Comparison of ENCODE assay signal across 12 cellular contexts in genomic region chr4:147480502-147480890, GRCh38. TPM values are rescaled to one million over a fixed set of nuclear protein-coding genes. Genes with fewer than 3 reads are reported as not detected.
DNase-seq lines count a peak whose midpoint lies in the region; ATAC-seq and TF ChIP-seq lines count a peak whose summit lies in the region.
"Had no signal": no experiment of that assay in that cellular context is flagged by ENCODE, and none has a peak within 500 bp of the region (broad histone marks: within the 10 kb centered on the region; RNA-seq: fewer than 3 reads in every experiment).

No MANE protein-coding gene starts in this region.

- no peak for TF ChIP-seq CTCF in chondrocyte (IDR thresholded peaks at IDR 0.05)

- H3K27ac Mint-ChIP-seq in chondrocyte (ENCODE audit: unreplicated experiment) = peak overlapping the region; percentile 94
- H3K27ac Mint-ChIP-seq: activated CD8-positive, alpha-beta memory T cell treated with anti-CD3 and anti-CD28 coated beads, Interleukin-2, amount 10 ng/mL, durations not matched to agents 7 days and 5 days; memory B cell; T-cell had no signal

- peak overlapping the region; percentile 94 for H3K4me3 Mint-ChIP-seq in chondrocyte (ENCODE audit: unreplicated experiment)
- H3K4me3 Mint-ChIP-seq: activated CD8-positive, alpha-beta memory T cell treated with anti-CD3 and anti-CD28 coated beads, Interleukin-2, amount 10 ng/mL, durations not matched to agents 7 days and 5 days; memory B cell had no signal

- no peaks in the 10 kb centered on the region for H3K27me3 Mint-ChIP-seq in chondrocyte (ENCODE audit: low read depth)
- H3K27me3 Mint-ChIP-seq: memory B cell had no signal

- H3K4me3 ChIP-seq in H7 (ENCODE audit: insufficient read depth, low read depth, low read length) (peak overlapping the region; percentile 45), iPS-20b (ENCODE audit: low read length) (peak overlapping the region; percentile 85), skeletal muscle tissue (ENCODE audit: low read length in 3 of 3) (peak overlapping the region; percentile 33 to 63 (median 39))

- H3K36me3 ChIP-seq in H7 (replicated peaks; ENCODE audit: control insufficient read depth, insufficient read depth, low read length) (no peaks in the 10 kb centered on the region), iPS-20b (ENCODE audit: insufficient read depth, low read depth, low read length) (no peaks in the 10 kb centered on the region), skeletal muscle tissue (ENCODE audit: control insufficient read depth in 3 of 3, insufficient read depth in 3 of 3, low read length in 3 of 3) (no peaks in the 10 kb centered on the region)

- H3K27me3 ChIP-seq in H7 (ENCODE audit: control insufficient read depth, insufficient read depth, low read length) (peaks cover 27% of the 10 kb centered on the region), iPS-20b (ENCODE audit: insufficient read depth, low read length) (peaks cover 36% of the 10 kb centered on the region), skeletal muscle tissue (ENCODE audit: control insufficient read depth in 3 of 3, insufficient read depth in 3 of 3, low read length in 3 of 3) (peaks cover 3 to 15% (median 8%) of the 10 kb centered on the region in 3 donors)

- H3K9ac ChIP-seq in iPS-20b (ENCODE audit: low read depth, low read length) (peak overlapping the region; percentile 71), skeletal muscle tissue (ENCODE audit: low read depth in 1 of 3, low read length in 3 of 3) (peak overlapping the region in 2 of 3 donors; percentile 51 to 66)

- ATAC-seq in HG03095 (IDR thresholded peaks at IDR 0.05; ENCODE audit: unreplicated experiment) = no peak
- ATAC-seq: T-cell had no signal

- no peaks in the 10 kb centered on the region for H3K9me3 ChIP-seq in iPS-20b (ENCODE audit: insufficient read depth, low read depth, low read length)
- no peaks in the 10 kb centered on the region for H3K9me3 ChIP-seq in skeletal muscle tissue (ENCODE audit: control insufficient read depth in 3 of 3, low read length in 3 of 3)

- H3K9me3 Mint-ChIP-seq in chondrocyte (ENCODE audit: low read depth) = no peaks in the 10 kb centered on the region
- H3K9me3 Mint-ChIP-seq: memory B cell, T-cell had no signal

- H3K4me1 ChIP-seq in iPS-20b (ENCODE audit: insufficient read depth, low read length) (peaks cover 6% of the 10 kb centered on the region; the same call in 1 of the 2 replicates), skeletal muscle tissue (ENCODE audit: control insufficient read depth in 3 of 3, insufficient read depth in 3 of 3, low read length in 3 of 3) (peaks cover 3 to 6% (median 5%) of the 10 kb centered on the region in 3 donors)

- DNase-seq in H7 (peak; percentile 9), chondrocyte (ENCODE audit: low spot score) (no peak), NCI-H1436 treated with DMSO at 0.1 percent for 48 hours (lab: John Stamatoyannopoulos, UW) (no peak), superior temporal gyrus (ENCODE audit: extremely low spot score) (no peak), kidney tubule cell (ENCODE audit: low spot score) (no peak)
- DNase-seq: activated CD8-positive, alpha-beta memory T cell treated with anti-CD3 and anti-CD28 coated beads, Interleukin-2, amount 10 ng/mL, durations not matched to agents 7 days and 5 days; T-cell had no signal

- peaks cover 7% of the 10 kb centered on the region for H3K36me3 Mint-ChIP-seq in chondrocyte (ENCODE audit: low read depth)
- H3K36me3 Mint-ChIP-seq: activated CD8-positive, alpha-beta memory T cell treated with anti-CD3 and anti-CD28 coated beads, Interleukin-2, amount 10 ng/mL, durations not matched to agents 7 days and 5 days; memory B cell; T-cell had no signal

- peaks cover 46% of the 10 kb centered on the region for H3K4me1 Mint-ChIP-seq in chondrocyte (ENCODE audit: low read depth)
- H3K4me1 Mint-ChIP-seq: memory B cell had no signal

- H3K27ac ChIP-seq in iPS-20b (ENCODE audit: low read length) (no peak overlapping the region), skeletal muscle tissue (ENCODE audit: low read depth, low read length) (peak overlapping the region; percentile 44)

RNA-seq across cellular contexts. Expression of gene EDNRA, which starts 0.4 kb away (rescaled TPM):
- total RNA-seq in H7 (2014; rRNA removed; shearing (Covaris generic)) = 1.1 and 1.4 TPM in 2 replicates
- total RNA-seq in chondrocyte (58.3 to 136 TPM (median 135 TPM) in 3 replicates), skeletal muscle tissue (41.8 TPM)
- total RNA-seq: activated CD8-positive, alpha-beta memory T cell treated with anti-CD3 and anti-CD28 coated beads, Interleukin-2, amount 10 ng/mL, durations not matched to agents 7 days and 5 days; H4 had no signal

Comparison
In these comparisons a context has a peak if more than half of its experiments do, and no peak if none do; other contexts are left out.
1. RNA of gene EDNRA, which starts 0.4 kb away (total RNA-seq): 58.3 to 136 TPM in chondrocyte and 41.8 TPM in skeletal muscle tissue (single experiment); 1.1 to 1.4 TPM in H7; every median in the first group is over 10 times any median in the second.
2. Peak in every context shown above with its lines, with median percentiles within 50 percentile points of each other: H3K4me3 ChIP-seq.